In genomic region chr12:109092484-109093021, GRCh38 we compare ENCODE assay signal across 8 cellular contexts. TPM values are rescaled to one million over a fixed set of nuclear protein-coding genes. Genes with fewer than 3 reads are reported as not detected.
DNase-seq lines count a peak whose midpoint lies in the region; ATAC-seq and TF ChIP-seq lines count a peak whose summit lies in the region.

No MANE protein-coding gene starts in this region.

- DNase-seq in heart right ventricle (no peak), left cardiac atrium (no peak), memory B cell (ENCODE audit: low spot score in 2 of 2) (no peak), aorta (no peak), NCI-H1048 (lab: John Stamatoyannopoulos, UW) (no peak)

- ATAC-seq in heart right ventricle = no peak
- no peak for ATAC-seq in left cardiac atrium
- no peak for ATAC-seq in memory B cell (ENCODE audit: low read depth)
- ATAC-seq in aorta (ENCODE audit: low FRiP score) = no peak
- ATAC-seq in HG02798 (IDR thresholded peaks at IDR 0.05; ENCODE audit: poor library complexity, unreplicated experiment) = no peak
- ATAC-seq in HG03139 (IDR thresholded peaks at IDR 0.05; ENCODE audit: unreplicated experiment) = no peak

- WGBS in heart right ventricle, 2 donors = 34 to 47% methylated on average over 6 of the region's 6 CpGs
- 39 to 48% methylated on average over 6 of the region's 6 CpGs for WGBS in aorta, 2 donors

- peak overlapping the region; percentile 95 for H3K27ac Mint-ChIP-seq in memory B cell

- H3K9me3 Mint-ChIP-seq in memory B cell = no peaks in the 10 kb centered on the region

- H3K4me1 ChIP-seq in heart right ventricle = peaks cover 7 to 33% (median 23%) of the 10 kb centered on the region in 9 donors
- no peaks in the 10 kb centered on the region for H3K4me1 ChIP-seq in aorta (ENCODE audit: control insufficient read depth in 1 of 2, insufficient read depth in 2 of 2, low read length in 2 of 2)

- no peak for TF ChIP-seq CTCF in heart right ventricle (IDR thresholded peaks at IDR 0.05)

- H3K9me3 ChIP-seq in heart right ventricle = no peaks in the 10 kb centered on the region
- H3K9me3 ChIP-seq in aorta (ENCODE audit: control insufficient read depth, low read length) = no peaks in the 10 kb centered on the region

- peak overlapping the region; percentile 86 for H3K4me3 Mint-ChIP-seq in memory B cell

- peaks cover 2% of the 10 kb centered on the region for H3K27me3 Mint-ChIP-seq in memory B cell

- H3K4me1 Mint-ChIP-seq in memory B cell = peaks cover 18% of the 10 kb centered on the region

- peaks cover 0 to 45% (median 10%) of the 10 kb centered on the region in 9 donors for H3K36me3 ChIP-seq in heart right ventricle
- H3K36me3 ChIP-seq in aorta (ENCODE audit: control insufficient read depth in 1 of 2, insufficient read depth in 2 of 2, low read length in 1 of 2) = peaks cover 0 to 4% of the 10 kb centered on the region in 2 donors

- H3K27ac ChIP-seq in heart right ventricle = peak overlapping the region in 8 of 10 donors; percentile 28 to 78 (median 62)
- peak overlapping the region; percentile 75 for H3K27ac ChIP-seq in angular gyrus (ENCODE audit: low read depth, low read length)
- peak overlapping the region in 1 of 2 donors; percentile 31 for H3K27ac ChIP-seq in aorta (ENCODE audit: low read depth in 1 of 2, low read length in 2 of 2)

- H3K4me3 ChIP-seq in heart right ventricle = peak overlapping the region; percentile 29 to 66 (median 60)
- H3K4me3 ChIP-seq in aorta (ENCODE audit: low read length in 2 of 2) = peak overlapping the region; percentile 62 to 85

- H3K27me3 ChIP-seq in heart right ventricle (no peaks in the 10 kb centered on the region), aorta (ENCODE audit: control insufficient read depth in 1 of 2, insufficient read depth in 2 of 2, low read length in 1 of 2) (no peaks in the 10 kb centered on the region)

- intact Hi-C loops in heart right ventricle (cut with DNase I) (loop anchor here in 8 of 10 donors (1.0 to 10.0 kb wide), 11 partner anchors 138 to 530 kb away; partner anchors contain the start of genes ISCU (in 7 of the 8), SART3 (in 5 of the 8) and DAO (in 2 of the 8)), left cardiac atrium (cut with DNase I) (loop anchor here (5.0 to 10.0 kb wide), 3 partner anchors 280 to 530 kb away; partner anchors contain the start of genes ISCU (in 2 of the 2) and SART3 (in 2 of the 2)), aorta (cut with DNase I) (loop anchor here (2.0 to 10.0 kb wide), 5 partner anchors 40 to 758 kb away; partner anchors contain the start of genes ISCU (in 2 of the 2), USP30 (in 2 of the 2), CMKLR1 (in 1 of the 2) and SART3 (in 1 of the 2))

- peaks cover 2% of the 10 kb centered on the region for H3K36me3 Mint-ChIP-seq in memory B cell

RNA-seq across cellular contexts. Expression of gene ALKBH2, which starts 0.7 kb away (rescaled TPM):
- 10 to 100 TPM in 1 of 10 donors, 1 to 10 TPM in 9; 5.4 to 11.7 (median 7.1) TPM for total RNA-seq in heart right ventricle
- polyA plus RNA-seq in heart right ventricle = 10 to 100 TPM; 19.4 to 20.6 TPM
- 10 to 100 TPM in 1 of 2 donors, 1 to 10 TPM in 1; 8.5 to 12.0 TPM for total RNA-seq in left cardiac atrium
- 10 to 100 TPM; 11.0 to 12.6 TPM for total RNA-seq in aorta
- polyA plus RNA-seq in aorta = 10 to 100 TPM; 12.1 to 36.3 TPM

RNA-seq across cellular contexts. Expression of gene UNG, which starts 4.8 kb away (rescaled TPM):
- total RNA-seq in heart right ventricle (10 to 100 TPM; 21.6 to 37.3 (median 27.8) TPM), left cardiac atrium (10 to 100 TPM; 13.9 to 16.6 TPM), aorta (10 to 100 TPM in 1 of 2 donors, 1 to 10 TPM in 1; 9.1 to 17.6 TPM)
- polyA plus RNA-seq in heart right ventricle (10 to 100 TPM; 14.2 to 17.0 TPM), aorta (1 to 10 TPM; 7.4 to 8.5 TPM)

RNA-seq across cellular contexts. Expression of gene ACACB, which starts 23.8 kb away (rescaled TPM):
- total RNA-seq in heart right ventricle (100 to 1,000 TPM in 6 of 10 donors, 10 to 100 TPM in 4; 69.7 to 241 (median 107) TPM), left cardiac atrium (100 to 1,000 TPM; 165 to 172 TPM), aorta (10 to 100 TPM; 46.8 to 70.3 TPM)
- polyA plus RNA-seq in heart right ventricle (100 to 1,000 TPM in 1 of 2 donors, 10 to 100 TPM in 1; 12.8 to 193 TPM), aorta (10 to 100 TPM in 1 of 2 donors, 1 to 10 TPM in 1; 8.4 to 13.4 TPM)

RNA-seq across cellular contexts. Expression of gene USP30, which starts 40.2 kb away (rescaled TPM):
- total RNA-seq in heart right ventricle = 10 to 100 TPM in 8 of 10 donors, 1 to 10 TPM in 2; 8.8 to 22.2 (median 13.1) TPM
- polyA plus RNA-seq in heart right ventricle = 10 to 100 TPM in 1 of 2 donors, 1 to 10 TPM in 1; 4.8 to 10.5 TPM
- total RNA-seq in left cardiac atrium = 1 to 10 TPM; 7.7 to 9.5 TPM
- 10 to 100 TPM in 1 of 2 donors, 1 to 10 TPM in 1; 7.3 to 14.8 TPM for total RNA-seq in aorta
- 1 to 10 TPM; 4.1 to 6.6 TPM for polyA plus RNA-seq in aorta
